Comparison of ENCODE assay signal across 8 cellular contexts in genomic region chr9:36728651-36729520, GRCh38.
DNase-seq lines count a peak whose midpoint lies in the region; ATAC-seq lines count a peak whose summit lies in the region.

No MANE protein-coding gene starts in this region.

- no peak for ATAC-seq in HG03175 (IDR thresholded peaks at IDR 0.05; ENCODE audit: unreplicated experiment)

- DNase-seq in AML-193 (lab: John Stamatoyannopoulos, UW) (peak; percentile 11 to 42), GM19238 (ENCODE audit: insufficient read length, low spot score) (peak; percentile 56), NCI-H1092 treated with DMSO at 0.1 percent for 48 hours (lab: John Stamatoyannopoulos, UW) (peak; percentile 81), T-helper 22 cell (ENCODE audit: low read depth) (peak; percentile 18), astrocyte of the hippocampus (ENCODE audit: low read depth, low spot score) (peak; percentile 89), inferior parietal cortex (ENCODE audit: extremely low spot score) (peak; percentile 48)
- DNase-seq in stimulated activated CD4-positive, alpha-beta T cell treated with anti-CD3 and anti-CD28 coated beads, Interleukin-2, amount 100 ng/mL, for 24 hours = peak; percentile 79 to 83

Comparison
In these comparisons a context has a peak if more than half of its experiments do, and no peak if none do; other contexts are left out.
1. DNase-seq: peak in every context shown above with its lines; median percentile 89 in astrocyte of the hippocampus; 81 in NCI-H1092 treated with DMSO at 0.1 percent for 48 hours; 81 in stimulated activated CD4-positive, alpha-beta T cell treated with anti-CD3 and anti-CD28 coated beads, Interleukin-2, amount 100 ng/mL, for 24 hours; 56 in GM19238; 48 in inferior parietal cortex; 26 in AML-193; 18 in T-helper 22 cell.